21 cellular contexts compared by ENCODE assay signal in genomic region chr2:202627042-202627441, GRCh38.
"Had no signal": no experiment of that assay in that cellular context is flagged by ENCODE, and none has a peak within 500 bp of the region (broad histone marks: within the 10 kb centered on the region; RNA-seq: fewer than 3 reads in every experiment).

No MANE protein-coding gene starts in this region.

- H3K4me3 Mint-ChIP-seq: effector memory CD8-positive, alpha-beta T cell; nephron progenitor cell; stimulated activated effector memory CD8-positive, alpha-beta T cell treated with anti-CD3 and anti-CD28 coated beads, Interleukin-12 subunit alpha, Interleukin-12 subunit beta, amount 100 ng/mL, for 72 hours had no signal

- H3K27me3 ChIP-seq: right atrium auricular region, sigmoid colon, stomach, thyroid gland, vagina had no signal

- H3K9me3 ChIP-seq: lower lobe of right lung, prostate gland, right atrium auricular region, sigmoid colon, stomach, thyroid gland, vagina had no signal

- H3K4me1 Mint-ChIP-seq: nephron progenitor cell; stimulated activated effector memory CD8-positive, alpha-beta T cell treated with anti-CD3 and anti-CD28 coated beads, Interleukin-12 subunit alpha, Interleukin-12 subunit beta, amount 100 ng/mL, for 72 hours had no signal

- H3K4me3 ChIP-seq: lower lobe of right lung, prostate gland, right atrium auricular region, sigmoid colon, stomach, thyroid gland, vagina had no signal

- FAIRE-seq: endometrium, frontal cortex, keratinocyte had no signal

- DNase-seq: cortex of kidney; effector memory CD8-positive, alpha-beta T cell; erythroblast; left ventricle myocardium superior; lower lobe of right lung; nephron progenitor cell; nucleus accumbens; sigmoid colon; stimulated activated CD4-positive, alpha-beta T cell treated with anti-CD3 and anti-CD28 coated beads, Interleukin-2, amount 100 ng/mL, for 24 hours; stimulated activated CD4-positive, alpha-beta T cell treated with anti-CD3 and anti-CD28 coated beads, Interleukin-4, amount 100 ng/mL, for 24 hours; stimulated activated naive CD4-positive, alpha-beta T cell treated with Interleukin-2 at 50 U/mL for 16 hours; stomach; thyroid gland; trophoblast cell had no signal

- H3K4me1 ChIP-seq: lower lobe of right lung, prostate gland, right atrium auricular region, sigmoid colon, stomach, thyroid gland, vagina had no signal

- H3K27ac Mint-ChIP-seq: effector memory CD8-positive, alpha-beta T cell; nephron progenitor cell; stimulated activated effector memory CD8-positive, alpha-beta T cell treated with anti-CD3 and anti-CD28 coated beads, Interleukin-12 subunit alpha, Interleukin-12 subunit beta, amount 100 ng/mL, for 72 hours had no signal

- ATAC-seq: effector memory CD8-positive, alpha-beta T cell; left ventricle myocardium superior; lower lobe of right lung; stimulated activated effector memory CD8-positive, alpha-beta T cell treated with anti-CD3 and anti-CD28 coated beads, Interleukin-12 subunit alpha, Interleukin-12 subunit beta, amount 100 ng/mL, for 72 hours had no signal

- H3K36me3 Mint-ChIP-seq: stimulated activated effector memory CD8-positive, alpha-beta T cell treated with anti-CD3 and anti-CD28 coated beads, Interleukin-12 subunit alpha, Interleukin-12 subunit beta, amount 100 ng/mL, for 72 hours had no signal

- H3K9me3 Mint-ChIP-seq: effector memory CD8-positive, alpha-beta T cell; nephron progenitor cell; stimulated activated effector memory CD8-positive, alpha-beta T cell treated with anti-CD3 and anti-CD28 coated beads, Interleukin-12 subunit alpha, Interleukin-12 subunit beta, amount 100 ng/mL, for 72 hours had no signal

- H3K36me3 ChIP-seq: lower lobe of right lung, prostate gland, right atrium auricular region, sigmoid colon, stomach, thyroid gland, vagina had no signal

- H3K27me3 Mint-ChIP-seq: effector memory CD8-positive, alpha-beta T cell had no signal

- H3K27ac ChIP-seq: lower lobe of right lung, prostate gland, right atrium auricular region, sigmoid colon, stomach, thyroid gland, vagina had no signal
